ENCODE assay signal across 24 cellular contexts in the genomic region with DNA sequence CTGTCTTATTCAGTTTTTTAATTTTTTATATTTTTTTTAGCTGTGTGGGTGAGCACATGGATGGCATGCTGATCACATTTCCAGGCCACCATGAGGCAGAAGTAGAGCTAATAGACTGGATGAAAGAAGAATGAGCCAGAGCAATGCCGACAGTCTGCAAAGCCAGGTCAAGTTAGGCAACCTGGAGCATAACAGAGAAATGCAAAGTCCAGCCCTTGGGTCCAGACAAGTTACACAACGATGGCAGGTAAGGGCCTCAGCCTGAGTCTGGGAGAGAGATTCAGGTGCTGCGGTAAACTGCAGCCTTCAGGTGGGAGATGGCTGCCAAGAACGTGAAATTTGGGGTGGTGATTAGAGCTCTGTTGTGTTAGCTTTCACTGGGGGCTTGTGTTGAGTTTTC.
DNase-seq lines count a peak whose midpoint lies in the region; ATAC-seq and TF ChIP-seq lines count a peak whose summit lies in the region.
"Had no signal": no experiment of that assay in that cellular context is flagged by ENCODE, and none has a peak within 500 bp of the region (broad histone marks: within the 10 kb centered on the region; RNA-seq: fewer than 3 reads in every experiment).

No MANE protein-coding gene starts in this region.

- no peak overlapping the region for H2BK12ac ChIP-seq in mesenchymal stem cell (ENCODE audit: low read length in 2 of 2)

- no peaks in the 10 kb centered on the region for H3K79me1 ChIP-seq in mesenchymal stem cell (replicated peaks; ENCODE audit: low read length, poor library complexity, severe bottlenecking)

- H3K9ac ChIP-seq in liver (ENCODE audit: low read depth in 1 of 2, low read length in 2 of 2) (no peak overlapping the region), mesenchymal stem cell (ENCODE audit: low read length) (no peak overlapping the region)
- H3K9ac ChIP-seq: BLaER1 had no signal

- no peak overlapping the region for H2BK120ac ChIP-seq in mesenchymal stem cell (ENCODE audit: low read depth, low read length)

- DNase-seq in left lobe of liver (ENCODE audit: low spot score) (peak; percentile 59), mesenchymal stem cell (no peak), tibial nerve (ENCODE audit: low spot score in 2 of 2) (no peak), SHP77 treated with DMSO at 0.1 percent for 48 hours (lab: John Stamatoyannopoulos, UW) (no peak), NCI-H2227 treated with DMSO at 0.1 percent for 48 hours (lab: John Stamatoyannopoulos, UW) (no peak), ovary (no peak)
- DNase-seq: 8988T; ACHN; BE2C; C1 segment of cervical spinal cord; CD4-positive, alpha-beta memory T cell; CD4-positive, CD25-positive, alpha-beta regulatory T cell; CD8-positive, alpha-beta memory T cell; COR-L47; DMS 273 treated with DMSO at 0.1 percent for 48 hours; DMS153; DMS53; DMS79; DND-41; EL; GDM1 had no signal

- H3K9me3 ChIP-seq in liver (ENCODE audit: control insufficient read depth in 4 of 4, low read length in 3 of 4) (no peaks in the 10 kb centered on the region), mesenchymal stem cell (ENCODE audit: control insufficient read depth, low read length) (no peaks in the 10 kb centered on the region), tibial nerve (no peaks in the 10 kb centered on the region), ovary (no peaks in the 10 kb centered on the region)
- H3K9me3 ChIP-seq: BE2C, BLaER1 had no signal

- TF ChIP-seq CTCF in liver (IDR thresholded peaks at IDR 0.05; ENCODE audit: low read depth, low read length, missing input control) (no peak), tibial nerve (IDR thresholded peaks at IDR 0.05) (no peak), ovary (IDR thresholded peaks at IDR 0.05) (no peak)

- H3K4me1 ChIP-seq in liver (ENCODE audit: control insufficient read depth in 4 of 4, insufficient read depth in 4 of 4, low read length in 3 of 4) (peaks cover 0 to 2% (median 0%) of the 10 kb centered on the region in 4 donors), mesenchymal stem cell (ENCODE audit: control insufficient read depth, insufficient read depth, low read depth, low read length) (no peaks in the 10 kb centered on the region), tibial nerve (no peaks in the 10 kb centered on the region), ovary (ENCODE audit: insufficient read depth) (no peaks in the 10 kb centered on the region)
- H3K4me1 ChIP-seq: BE2C had no signal

- TF ChIP-seq POLR2A in tibial nerve (IDR thresholded peaks at IDR 0.05) (no peak), ovary (IDR thresholded peaks at IDR 0.05) (no peak)

- no peak overlapping the region for H3K4me2 ChIP-seq in mesenchymal stem cell (ENCODE audit: low read length, poor library complexity, severe bottlenecking)
- H3K4me2 ChIP-seq: BLaER1 had no signal

- no peak for TF ChIP-seq RAD21 in liver (IDR thresholded peaks at IDR 0.05)

- ATAC-seq in left lobe of liver, result peak; percentile 97
- ATAC-seq: GM12878 had no signal

- TF ChIP-seq EP300 in tibial nerve (IDR thresholded peaks at IDR 0.05), result no peak
- no peak for TF ChIP-seq EP300 in ovary (IDR thresholded peaks at IDR 0.05)

- peak overlapping the region; percentile 19 for H2AFZ ChIP-seq in mesenchymal stem cell (ENCODE audit: low read depth, low read length)

- H2AK5ac ChIP-seq in mesenchymal stem cell (ENCODE audit: low read length, severe bottlenecking), result no peak overlapping the region

- H2BK15ac ChIP-seq in mesenchymal stem cell (ENCODE audit: low read depth, poor library complexity, severe bottlenecking), result no peak overlapping the region

- no peak overlapping the region for H3K14ac ChIP-seq in mesenchymal stem cell (ENCODE audit: low read length in 2 of 2)

- no peak overlapping the region for H3K18ac ChIP-seq in mesenchymal stem cell (ENCODE audit: low read depth in 1 of 2, low read length in 2 of 2)

- 50% methylated on average over 4 of the region's 4 CpGs for WGBS in liver
- WGBS in mesenchymal stem cell, result 75% methylated on average over 4 of the region's 4 CpGs
- 84 to 86% methylated on average over 4 of the region's 4 CpGs for WGBS in tibial nerve, 2 donors
- 88 to 92% (median 92%) methylated on average over 4 of the region's 4 CpGs for WGBS in ovary, 3 donors

- H3K4me3 ChIP-seq in liver (ENCODE audit: low read depth in 1 of 3, low read length in 3 of 3) (no peak overlapping the region), mesenchymal stem cell (ENCODE audit: insufficient read depth in 1 of 2, low read depth in 1 of 2, low read length in 2 of 2) (no peak overlapping the region), tibial nerve (no peak overlapping the region), ovary (no peak overlapping the region)
- H3K4me3 ChIP-seq: BLaER1, GM12878 had no signal

- H3K27me3 ChIP-seq in liver (ENCODE audit: control insufficient read depth in 4 of 4, insufficient read depth in 4 of 4, low read length in 3 of 4) (no peaks in the 10 kb centered on the region), mesenchymal stem cell (ENCODE audit: control insufficient read depth in 1 of 2, insufficient read depth in 1 of 2, low read length in 2 of 2) (no peaks in the 10 kb centered on the region), tibial nerve (no peaks in the 10 kb centered on the region), ovary (no peaks in the 10 kb centered on the region)
- H3K27me3 ChIP-seq: BE2C, BLaER1 had no signal

- H4K91ac ChIP-seq in mesenchymal stem cell (ENCODE audit: low read length), result no peak overlapping the region

- H3K4ac ChIP-seq in mesenchymal stem cell (ENCODE audit: low read depth in 1 of 2, low read length in 2 of 2), result no peak overlapping the region

- no peak overlapping the region for H4K8ac ChIP-seq in mesenchymal stem cell (ENCODE audit: low read length)

- intact Hi-C loops in ovary (cut with DNase I), result no loop called here

- H3K23ac ChIP-seq in mesenchymal stem cell (ENCODE audit: low read length in 2 of 2), result no peak overlapping the region

- H3K27ac ChIP-seq in liver (ENCODE audit: low read depth in 1 of 2, low read length in 2 of 2) (no peak overlapping the region), mesenchymal stem cell (ENCODE audit: low read length, poor library complexity, severe bottlenecking) (no peak overlapping the region), tibial nerve (no peak overlapping the region), ovary (no peak overlapping the region)
- H3K27ac ChIP-seq: BLaER1 had no signal

- H3K36me3 ChIP-seq in liver (ENCODE audit: control insufficient read depth in 4 of 4, insufficient read depth in 3 of 4, low read depth in 1 of 4, low read length in 3 of 4) (no peaks in the 10 kb centered on the region), mesenchymal stem cell (ENCODE audit: control insufficient read depth in 1 of 2, insufficient read depth in 2 of 2, low read depth in 1 of 2, low read length in 2 of 2) (no peaks in the 10 kb centered on the region), tibial nerve (no peaks in the 10 kb centered on the region), ovary (no peaks in the 10 kb centered on the region)
- H3K36me3 ChIP-seq: BE2C, BLaER1 had no signal

- H2BK5ac ChIP-seq in mesenchymal stem cell (ENCODE audit: low read depth, low read length, poor library complexity, severe bottlenecking), result no peak overlapping the region

TF ChIP-seq in liver, 16 proteins besides CTCF, POLR2A, EP300 and RAD21:
- TF ChIP-seq RXRA (IDR thresholded peaks at IDR 0.05), result peak; percentile 28 to 41
- TF ChIP-seq, protein P1, sequence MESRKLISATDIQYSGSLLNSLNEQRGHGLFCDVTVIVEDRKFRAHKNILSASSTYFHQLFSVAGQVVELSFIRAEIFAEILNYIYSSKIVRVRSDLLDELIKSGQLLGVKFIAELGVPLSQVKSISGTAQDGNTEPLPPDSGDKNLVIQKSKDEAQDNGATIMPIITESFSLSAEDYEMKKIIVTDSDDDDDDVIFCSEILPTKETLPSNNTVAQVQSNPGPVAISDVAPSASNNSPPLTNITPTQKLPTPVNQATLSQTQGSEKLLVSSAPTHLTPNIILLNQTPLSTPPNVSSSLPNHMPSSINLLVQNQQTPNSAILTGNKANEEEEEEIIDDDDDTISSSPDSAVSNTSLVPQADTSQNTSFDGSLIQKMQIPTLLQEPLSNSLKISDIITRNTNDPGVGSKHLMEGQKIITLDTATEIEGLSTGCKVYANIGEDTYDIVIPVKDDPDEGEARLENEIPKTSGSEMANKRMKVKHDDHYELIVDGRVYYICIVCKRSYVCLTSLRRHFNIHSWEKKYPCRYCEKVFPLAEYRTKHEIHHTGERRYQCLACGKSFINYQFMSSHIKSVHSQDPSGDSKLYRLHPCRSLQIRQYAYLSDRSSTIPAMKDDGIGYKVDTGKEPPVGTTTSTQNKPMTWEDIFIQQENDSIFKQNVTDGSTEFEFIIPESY (IDR thresholded peaks at IDR 0.05), result no peak
- TF ChIP-seq HNF4G (IDR thresholded peaks at IDR 0.05), result peak; percentile 8
- peak; percentile 72 to 73 for TF ChIP-seq HNF4A (conservative IDR thresholded peaks at IDR 0.05)
